In the genomic region with DNA sequence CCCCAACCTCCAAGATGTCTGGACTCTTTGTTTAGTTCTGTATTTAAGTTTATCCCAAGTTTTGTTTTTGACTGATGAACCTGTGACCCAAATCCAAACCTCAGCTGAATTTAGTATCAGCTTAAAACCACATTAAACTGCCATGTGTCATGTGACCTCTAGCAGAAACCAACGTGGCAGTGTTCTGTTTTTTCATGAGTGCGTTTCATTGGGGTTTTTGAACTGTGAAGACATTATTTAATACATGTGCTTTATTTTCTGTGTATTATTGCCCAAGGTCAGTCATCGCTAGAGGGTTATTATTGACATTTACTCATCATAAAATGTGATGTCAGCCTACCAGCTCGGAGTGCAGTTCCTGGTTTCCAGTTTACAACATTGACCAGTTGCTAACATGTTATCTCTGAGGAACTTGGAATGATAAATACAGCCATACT, we compare ENCODE assay signal across 11 cellular contexts. TPM values are rescaled to one million over a fixed set of nuclear protein-coding genes. Genes with fewer than 3 reads are reported as not detected.
DNase-seq lines count a peak whose midpoint lies in the region; ATAC-seq and TF ChIP-seq lines count a peak whose summit lies in the region.
"Had no signal": no experiment of that assay in that cellular context is flagged by ENCODE, and none has a peak within 500 bp of the region (broad histone marks: within the 10 kb centered on the region; RNA-seq: fewer than 3 reads in every experiment).

No MANE protein-coding gene starts in this region.

- H3K4me3 ChIP-seq in AG04450 (ENCODE audit: low read depth, low read length) (no peak overlapping the region), IMR-90 (ENCODE audit: insufficient read depth, low read depth, low read length) (no peak overlapping the region), ascending aorta (peak overlapping the region; percentile 65 to 66), aorta (ENCODE audit: low read length in 2 of 2) (no peak overlapping the region)

- no peaks in the 10 kb centered on the region for H3K27me3 Mint-ChIP-seq in mesothelial cell of epicardium (ENCODE audit: low read depth)
- peaks cover 54% of the 10 kb centered on the region for H3K27me3 Mint-ChIP-seq in activated T-cell treated with anti-CD3 and anti-CD28 coated beads, Interleukin-2, amount 50 U/mL, for 72 hours (ENCODE audit: low read depth)

- peak overlapping the region; percentile 25 for H3K27ac ChIP-seq in AG04450 (ENCODE audit: low read depth, low read length)
- peak overlapping the region; percentile 58; the same call in 1 of the 2 replicates for H3K27ac ChIP-seq in IMR-90 (ENCODE audit: insufficient read depth, low read length)
- H3K27ac ChIP-seq in ascending aorta: peak overlapping the region; percentile 85 to 94
- H3K27ac ChIP-seq in aorta (ENCODE audit: low read depth in 1 of 2, low read length in 2 of 2): no peak overlapping the region

- TF ChIP-seq RAD21 in IMR-90 (IDR thresholded peaks at IDR 0.05; ENCODE audit: low read length): no peak

- H4K8ac ChIP-seq in IMR-90 (ENCODE audit: low read depth in 2 of 2, low read length in 2 of 2): peak overlapping the region in 1 of 2 experiments; percentile 34; a peak in 2 of 4 replicates

- no CpG with 5 or more reads among the region's 4 CpGs for WGBS in IMR-90 (ENCODE audit: extremely low coverage in 2 of 2, insufficient read length in 1 of 2), 2 experiments
- WGBS in aorta, 2 donors: 6 to 9% methylated on average over 4 of the region's 4 CpGs

- peaks cover 4% of the 10 kb centered on the region; the same call in 1 of the 2 replicates for H4K20me1 ChIP-seq in IMR-90 (ENCODE audit: insufficient read depth, low read length)

- TF ChIP-seq CTCF in AG04450 (IDR thresholded peaks at IDR 0.05; ENCODE audit: low read depth, low read length): no peak
- no peak for TF ChIP-seq CTCF in IMR-90 (conservative IDR thresholded peaks at IDR 0.05; ENCODE audit: low read depth, low read length)
- no peak for TF ChIP-seq CTCF in ascending aorta (IDR thresholded peaks at IDR 0.05)
- no peak for TF ChIP-seq CTCF in mesothelial cell of epicardium (IDR thresholded peaks at IDR 0.05; ENCODE audit: unreplicated experiment)

- H3K4me1 ChIP-seq in IMR-90 (ENCODE audit: control insufficient read depth, insufficient read depth, low read length) (peaks cover 14% of the 10 kb centered on the region), ascending aorta (peaks cover 6 to 21% of the 10 kb centered on the region in 2 donors), aorta (ENCODE audit: control insufficient read depth in 1 of 2, insufficient read depth in 2 of 2, low read length in 2 of 2) (peaks cover 0 to 3% of the 10 kb centered on the region in 2 donors)

- H3K56ac ChIP-seq in IMR-90 (ENCODE audit: extremely low read depth, insufficient read depth, low read length): no peak overlapping the region

- H4K91ac ChIP-seq in IMR-90 (ENCODE audit: insufficient read depth, low read depth, low read length): no peak overlapping the region

- no peak for TF ChIP-seq POLR2A in IMR-90 (IDR thresholded peaks at IDR 0.05; ENCODE audit: low read depth, low read length)

- H3K23ac ChIP-seq in IMR-90 (ENCODE audit: low read depth, low read length): peak overlapping the region; percentile 57; the same call in 1 of the 2 replicates

- H3K79me1 ChIP-seq in IMR-90 (ENCODE audit: low read depth in 1 of 2, low read length in 2 of 2): peaks cover 30 to 48% of the 10 kb centered on the region in 2 experiments

- H3K36me3 Mint-ChIP-seq in mesothelial cell of epicardium: peaks cover 8% of the 10 kb centered on the region
- H3K36me3 Mint-ChIP-seq in activated T-cell treated with anti-CD3 and anti-CD28 coated beads, Interleukin-2, amount 50 U/mL, for 72 hours (ENCODE audit: insufficient read depth in 2 of 2): peaks cover 0 to 2% of the 10 kb centered on the region in 2 donors
- H3K36me3 Mint-ChIP-seq: activated naive CD8-positive, alpha-beta T cell treated with anti-CD3 and anti-CD28 coated beads, Interleukin-2, amount 10 ng/mL, durations not matched to agents 7 days and 5 days; memory B cell had no signal

- no peak for DNase-seq in AG04450 (ENCODE audit: low read depth, low spot score)
- DNase-seq in IMR-90: peak; percentile 51
- no peak for DNase-seq in ascending aorta (ENCODE audit: low spot score in 2 of 2)
- DNase-seq in mesothelial cell of epicardium (ENCODE audit: low spot score in 2 of 2, unreplicated experiment in 2 of 2): no peak
- no peak for DNase-seq in aorta
- DNase-seq in D341Med (ENCODE audit: low spot score): no peak
- DNase-seq in activated T-cell treated with anti-CD3 and anti-CD28 coated beads, Interleukin-2, amount 50 U/mL, for 72 hours: no peak
- DNase-seq: activated naive CD8-positive, alpha-beta T cell treated with anti-CD3 and anti-CD28 coated beads, Interleukin-2, amount 10 ng/mL, durations not matched to agents 7 days and 5 days; NCI-H510A treated with DMSO at 0.1 percent for 48 hours had no signal

- peak overlapping the region; percentile 1; the same call in 1 of the 2 replicates for H3K14ac ChIP-seq in IMR-90 (replicated peaks; ENCODE audit: low read depth, low read length)

- POLR2A ChIA-PET in AG04450 (lab: Yijun Ruan, JAX): interaction anchor here (1.0 kb wide), 1 partner anchor 27 kb away, joined by 3 read pairs; no protein-coding TSS in a partner anchor
- POLR2A ChIA-PET in IMR-90 (lab: Charles Lee; ENCODE audit: unreplicated experiment): no interaction called here

- peak overlapping the region; percentile 50; the same call in 1 of the 2 replicates for H2AK5ac ChIP-seq in IMR-90 (ENCODE audit: low read depth, low read length)

- no peak overlapping the region for H2AFZ ChIP-seq in IMR-90 (replicated peaks; ENCODE audit: low read length, poor library complexity)

- H3K9me1 ChIP-seq in IMR-90 (ENCODE audit: insufficient read depth, low read length): peaks cover 18% of the 10 kb centered on the region

- H3K27ac Mint-ChIP-seq in mesothelial cell of epicardium: peak overlapping the region; percentile 96
- H3K27ac Mint-ChIP-seq in activated T-cell treated with anti-CD3 and anti-CD28 coated beads, Interleukin-2, amount 50 U/mL, for 72 hours: no peak overlapping the region
- H3K27ac Mint-ChIP-seq: activated naive CD8-positive, alpha-beta T cell treated with anti-CD3 and anti-CD28 coated beads, Interleukin-2, amount 10 ng/mL, durations not matched to agents 7 days and 5 days; memory B cell had no signal

- BruUV-seq in IMR-90 (replicated peaks; lab: Mats Ljungman, UMichigan): no TSS peak

- peaks cover 9% of the 10 kb centered on the region for H3K36me3 ChIP-seq in IMR-90 (ENCODE audit: control insufficient read depth, insufficient read depth, low read length)
- H3K36me3 ChIP-seq in ascending aorta: peaks cover 6 to 13% of the 10 kb centered on the region in 2 donors
- H3K36me3 ChIP-seq in aorta (ENCODE audit: control insufficient read depth in 1 of 2, insufficient read depth in 2 of 2, low read length in 1 of 2): peaks cover 0 to 5% of the 10 kb centered on the region in 2 donors

- CTCF ChIA-PET in AG04450 (lab: Charles Lee): interaction anchor here (1.2 to 2.7 kb wide), 4 partner anchors 8 to 27 kb away, joined by 4 to 23 read pairs (median 8); no protein-coding TSS in a partner anchor
- CTCF ChIA-PET in IMR-90 (lab: Yijun Ruan, JAX): interaction anchor here (1.3 kb wide), 1 partner anchor 24 kb away, joined by 5 read pairs; no protein-coding TSS in a partner anchor

- H2AK9ac ChIP-seq in IMR-90 (replicated peaks; ENCODE audit: low read depth, low read length, poor library complexity): no peak overlapping the region

- intact Hi-C loops in IMR-90 (cut with micrococcal nuclease): no loop called here
- intact Hi-C loops in ascending aorta (cut with DNase I): no loop called here
- intact Hi-C loops in aorta (cut with DNase I): no loop called here

- H2BK5ac ChIP-seq in IMR-90 (ENCODE audit: low read depth, low read length, poor library complexity, severe bottlenecking): peak overlapping the region; percentile 93

- peaks cover 41% of the 10 kb centered on the region for H3K4me1 Mint-ChIP-seq in mesothelial cell of epicardium
- peaks cover 18% of the 10 kb centered on the region for H3K4me1 Mint-ChIP-seq in activated T-cell treated with anti-CD3 and anti-CD28 coated beads, Interleukin-2, amount 50 U/mL, for 72 hours (ENCODE audit: low read depth)

- H4K5ac ChIP-seq in IMR-90 (ENCODE audit: low read depth, low read length): peak overlapping the region; percentile 31; the same call in 1 of the 2 replicates

- peak overlapping the region; percentile 51; the same call in 1 of the 2 replicates for H3K18ac ChIP-seq in IMR-90 (ENCODE audit: low read depth, low read length)

- no peak overlapping the region; the same call in 1 of the 2 replicates for H3K4ac ChIP-seq in IMR-90 (ENCODE audit: low read depth, low read length)

- peak overlapping the region; percentile 40; the same call in 1 of the 2 replicates for H2BK120ac ChIP-seq in IMR-90 (ENCODE audit: low read depth, low read length)

- H3K4me2 ChIP-seq in IMR-90 (ENCODE audit: low read depth, low read length): peak overlapping the region; percentile 100

- H3K9me3 Mint-ChIP-seq in mesothelial cell of epicardium: no peaks in the 10 kb centered on the region
- H3K9me3 Mint-ChIP-seq in activated T-cell treated with anti-CD3 and anti-CD28 coated beads, Interleukin-2, amount 50 U/mL, for 72 hours: no peaks in the 10 kb centered on the region
- H3K9me3 Mint-ChIP-seq: memory B cell had no signal

- H3K9me3 ChIP-seq in AG04450 (ENCODE audit: control insufficient read depth, insufficient read depth, low read length) (no peaks in the 10 kb centered on the region), IMR-90 (ENCODE audit: control insufficient read depth, insufficient read depth, low read length) (no peaks in the 10 kb centered on the region), ascending aorta (no peaks in the 10 kb centered on the region), aorta (ENCODE audit: control insufficient read depth, low read length) (no peaks in the 10 kb centered on the region)

- in situ Hi-C loops in IMR-90 (cut with MboI; ENCODE audit: low sequenced_read_pairs): loop anchor here (25.0 kb wide), 1 partner anchor 110 kb away; no protein-coding TSS in a partner anchor

- dilution Hi-C loops in IMR-90 (cut with HindIII; ENCODE audit: low sequenced_read_pairs, unreplicated experiment): no loop called here

- no peak overlapping the region; the same call in 2 of the 3 replicates for H2BK15ac ChIP-seq in IMR-90 (ENCODE audit: low read depth, low read length)

- H3K27me3 ChIP-seq in AG04450 (ENCODE audit: control insufficient read depth, insufficient read depth, low read length) (no peaks in the 10 kb centered on the region), IMR-90 (ENCODE audit: control insufficient read depth, insufficient read depth, low read length) (no peaks in the 10 kb centered on the region), ascending aorta (no peaks in the 10 kb centered on the region), aorta (ENCODE audit: control insufficient read depth in 1 of 2, insufficient read depth in 2 of 2, low read length in 1 of 2) (no peaks in the 10 kb centered on the region)

- H3K9ac ChIP-seq in IMR-90 (ENCODE audit: low read depth, low read length): peak overlapping the region; percentile 33; the same call in 1 of the 2 replicates

- H3K4me3 Mint-ChIP-seq in mesothelial cell of epicardium: peak overlapping the region; percentile 79
- peak overlapping the region in 1 of 2 donors; percentile 93 for H3K4me3 Mint-ChIP-seq in activated T-cell treated with anti-CD3 and anti-CD28 coated beads, Interleukin-2, amount 50 U/mL, for 72 hours

- H2BK20ac ChIP-seq in IMR-90 (ENCODE audit: low read depth, low read length): no peak overlapping the region

- no peak for ATAC-seq in IMR-90 (ENCODE audit: low read depth)
- ATAC-seq in GM19324 (IDR thresholded peaks at IDR 0.05; ENCODE audit: low FRiP score, unreplicated experiment): no peak
- ATAC-seq in aorta (ENCODE audit: low FRiP score): no peak
- ATAC-seq in activated T-cell treated with anti-CD3 and anti-CD28 coated beads, Interleukin-2, amount 50 U/mL, for 72 hours (replicated peaks in 1 of 2): no peak

RNA-seq across cellular contexts. Expression of a gene that starts 1.8 kb away (rescaled TPM):
- polyA plus RNA-seq in AG04450 (2011; rRNA removed) (13.6 and 14.9 TPM in 2 replicates), IMR-90 (2012; rRNA removed) (6.8 and 9.5 TPM in 2 replicates), aorta (1 to 10 TPM; 2.3 to 6.1 TPM)
- polyA minus RNA-seq in AG04450 (2011; rRNA and poly(A)+ RNA removed): 9.4 and 11.6 TPM in 2 replicates
- total RNA-seq in IMR-90 (2012; rRNA removed) (11.5 and 11.7 TPM in 2 replicates), ascending aorta (8.4 TPM), mesothelial cell of epicardium (15.3 to 15.7 TPM (median 15.6 TPM) in 3 replicates), aorta (10 to 100 TPM in 1 of 2 donors, 1 to 10 TPM in 1; 7.9 to 10.5 TPM)
- 3.3 and 6.1 TPM in 2 replicates for polyA plus RNA-seq in IMR-90 (2012; cell fraction: cytosol; rRNA removed)
- 7.4 and 38.8 TPM in 2 replicates for polyA plus RNA-seq in IMR-90 (2012; cell fraction: nucleus; rRNA removed; ENCODE audit: low replicate concordance)
- 1 to 10 TPM; 2.0 to 2.8 TPM for total RNA-seq in activated T-cell treated with anti-CD3 and anti-CD28 coated beads, Interleukin-2, amount 50 U/mL, for 72 hours

RNA-seq across cellular contexts. Expression of a gene that starts 9.3 kb away (rescaled TPM):
- 62.7 and 64.8 TPM in 2 replicates for polyA plus RNA-seq in AG04450 (2011; rRNA removed)
- polyA minus RNA-seq in AG04450 (2011; rRNA and poly(A)+ RNA removed): 135 and 182 TPM in 2 replicates
- total RNA-seq in IMR-90 (2012; rRNA removed): 115 and 131 TPM in 2 replicates
- 20.0 and 25.5 TPM in 2 replicates for polyA plus RNA-seq in IMR-90 (2012; rRNA removed)
- 4.8 and 7.0 TPM in 2 replicates for polyA plus RNA-seq in IMR-90 (2012; cell fraction: cytosol; rRNA removed)
- polyA plus RNA-seq in IMR-90 (2012; cell fraction: nucleus; rRNA removed; ENCODE audit: low replicate concordance): 4.6 and 29.2 TPM in 2 replicates
- total RNA-seq in ascending aorta: 65.9 TPM
- total RNA-seq in mesothelial cell of epicardium: 83.0 to 86.0 TPM (median 85.2 TPM) in 3 replicates
- total RNA-seq in aorta: 100 to 1,000 TPM; 126 to 143 TPM
- 10 to 100 TPM; 21.7 to 25.8 TPM for polyA plus RNA-seq in aorta
- total RNA-seq in activated T-cell treated with anti-CD3 and anti-CD28 coated beads, Interleukin-2, amount 50 U/mL, for 72 hours: 10 to 100 TPM; 16.1 to 20.5 TPM

Comparison
In these comparisons a context has a peak if more than half of its experiments do, and no peak if none do; other contexts are left out.
1. H3K27ac ChIP-seq: peak in AG04450 (single experiment), IMR-90 (single experiment) and ascending aorta (2 of 2); none in aorta (0 of 2).
2. H3K4me3 ChIP-seq: peak in ascending aorta (2 of 2); none in AG04450 (single experiment), IMR-90 (single experiment) and aorta (0 of 2).